22 cellular contexts compared by ENCODE assay signal in genomic region chrX:149490100-149490499, GRCh38. TPM values are rescaled to one million over a fixed set of nuclear protein-coding genes. Genes with fewer than 3 reads are reported as not detected.
DNase-seq lines count a peak whose midpoint lies in the region; ATAC-seq, FAIRE-seq and TF ChIP-seq lines count a peak whose summit lies in the region.
"Had no signal": no experiment of that assay in that cellular context is flagged by ENCODE, and none has a peak within 500 bp of the region (broad histone marks: within the 10 kb centered on the region; RNA-seq: fewer than 3 reads in every experiment).

No MANE protein-coding gene starts in this region.

- H3K27ac ChIP-seq in tibial artery, result no peak overlapping the region
- H3K27ac ChIP-seq: BLaER1, KMS-11, RWPE1 had no signal

- H3K4me1 Mint-ChIP-seq in natural killer cell, result peaks cover 19 to 24% of the 10 kb centered on the region in 2 donors
- H3K4me1 Mint-ChIP-seq in natural killer cell treated with Interleukin-12 subunit alpha and Interleukin-12 subunit beta and Interleukin-15 and Interleukin-18, amount 100 ng/mL, for 72 hours (ENCODE audit: low read depth in 2 of 2), result peaks cover 16 to 19% of the 10 kb centered on the region in 2 donors

- no peaks in the 10 kb centered on the region for H3K27me3 Mint-ChIP-seq in natural killer cell (ENCODE audit: low read depth in 2 of 2)
- peaks cover 0 to 4% of the 10 kb centered on the region in 2 donors for H3K27me3 Mint-ChIP-seq in natural killer cell treated with Interleukin-12 subunit alpha and Interleukin-12 subunit beta and Interleukin-15 and Interleukin-18, amount 100 ng/mL, for 72 hours

- H3K27me3 ChIP-seq in bronchial epithelial cell (ENCODE audit: control insufficient read depth, insufficient read depth, low read length), result no peaks in the 10 kb centered on the region
- H3K27me3 ChIP-seq in tibial artery, result no peaks in the 10 kb centered on the region
- H3K27me3 ChIP-seq: BLaER1 had no signal

- intact Hi-C loops in natural killer cell (cut with micrococcal nuclease), result no loop called here
- intact Hi-C loops in tibial artery (cut with DNase I; ENCODE audit: low total_unique reads), result no loop called here

- H3K36me3 Mint-ChIP-seq in natural killer cell, result peaks cover 8% of the 10 kb centered on the region
- H3K36me3 Mint-ChIP-seq in natural killer cell treated with Interleukin-12 subunit alpha and Interleukin-12 subunit beta and Interleukin-15 and Interleukin-18, amount 100 ng/mL, for 72 hours, result peaks cover 19% of the 10 kb centered on the region

- ATAC-seq in natural killer cell, result no peak
- ATAC-seq in natural killer cell treated with Interleukin-12 subunit alpha and Interleukin-12 subunit beta and Interleukin-15 and Interleukin-18, amount 100 ng/mL, for 72 hours, result no peak
- ATAC-seq: CD8-positive, alpha-beta T cell had no signal

- H3K4me3 ChIP-seq in bronchial epithelial cell (ENCODE audit: low read depth, low read length), result no peak overlapping the region
- H3K4me3 ChIP-seq in fibroblast of the aortic adventitia (ENCODE audit: low read depth, low read length), result no peak overlapping the region
- H3K4me3 ChIP-seq in tibial artery, result no peak overlapping the region
- H3K4me3 ChIP-seq: BLaER1 had no signal

- no peaks in the 10 kb centered on the region for H3K9me3 ChIP-seq in tibial artery
- H3K9me3 ChIP-seq: BLaER1 had no signal

- no peaks in the 10 kb centered on the region for H3K4me1 ChIP-seq in tibial artery

- H3K36me3 ChIP-seq in bronchial epithelial cell (ENCODE audit: control insufficient read depth, insufficient read depth, low read length), result peaks cover 19% of the 10 kb centered on the region
- H3K36me3 ChIP-seq in tibial artery, result peaks cover 43 to 90% (median 83%) of the 10 kb centered on the region in 3 donors

- no peaks in the 10 kb centered on the region for H3K9me3 Mint-ChIP-seq in natural killer cell
- no peaks in the 10 kb centered on the region for H3K9me3 Mint-ChIP-seq in natural killer cell treated with Interleukin-12 subunit alpha and Interleukin-12 subunit beta and Interleukin-15 and Interleukin-18, amount 100 ng/mL, for 72 hours
- H3K9me3 Mint-ChIP-seq: CD8-positive, alpha-beta T cell had no signal

- TF ChIP-seq CTCF in natural killer cell (IDR thresholded peaks at IDR 0.05), result no peak
- no peak for TF ChIP-seq CTCF in bronchial epithelial cell (IDR thresholded peaks at IDR 0.05; ENCODE audit: insufficient read depth, low read length, severe bottlenecking)
- no peak for TF ChIP-seq CTCF in fibroblast of the aortic adventitia (IDR thresholded peaks at IDR 0.05; ENCODE audit: insufficient read depth, low read length)
- no peak for TF ChIP-seq CTCF in tibial artery (IDR thresholded peaks at IDR 0.05)

- H3K4me3 Mint-ChIP-seq in natural killer cell, result no peak overlapping the region
- H3K4me3 Mint-ChIP-seq in natural killer cell treated with Interleukin-12 subunit alpha and Interleukin-12 subunit beta and Interleukin-15 and Interleukin-18, amount 100 ng/mL, for 72 hours, result no peak overlapping the region
- H3K4me3 Mint-ChIP-seq: CD8-positive, alpha-beta T cell had no signal

- no peak for FAIRE-seq in bronchial epithelial cell (lab: Jason Lieb, UNC)
- FAIRE-seq: A204.1, GM12891, H1 had no signal

- peak overlapping the region; percentile 30 to 32 for H3K27ac Mint-ChIP-seq in natural killer cell
- peak overlapping the region in 1 of 2 donors; percentile 23 for H3K27ac Mint-ChIP-seq in natural killer cell treated with Interleukin-12 subunit alpha and Interleukin-12 subunit beta and Interleukin-15 and Interleukin-18, amount 100 ng/mL, for 72 hours
- H3K27ac Mint-ChIP-seq: CD8-positive, alpha-beta T cell had no signal

- DNase-seq in natural killer cell (no peak), bronchial epithelial cell (ENCODE audit: low read depth) (peak; percentile 22), fibroblast of the aortic adventitia (ENCODE audit: low read depth) (peak; percentile 24), tibial artery (no peak), GM19238 (ENCODE audit: insufficient read length, low spot score) (no peak), GDM1 (lab: John Stamatoyannopoulos, UW) (no peak)
- no peak for DNase-seq in natural killer cell treated with Interleukin-12 subunit alpha and Interleukin-12 subunit beta and Interleukin-15 and Interleukin-18, amount 100 ng/mL, for 72 hours (ENCODE audit: low spot score)
- DNase-seq in activated naive CD4-positive, alpha-beta T cell treated with anti-CD3 and anti-CD28 coated beads, Interleukin-2, amount 50 U/mL, for 16 hours, result no peak
- DNase-seq: CD8-positive, alpha-beta T cell; DND-41; NCI-H1092 treated with DMSO at 0.1 percent for 48 hours; NCI-H1436 treated with DMSO at 0.1 percent for 48 hours; NCI-H1930; NCI-H510A; SHP77 treated with DMSO at 0.1 percent for 48 hours had no signal

RNA-seq across cellular contexts. Expression of gene IDS, which starts 15.0 kb away (rescaled TPM):
- total RNA-seq in natural killer cell, result 100 to 1,000 TPM; 286 to 344 (median 317) TPM
- total RNA-seq in natural killer cell treated with Interleukin-12 subunit alpha and Interleukin-12 subunit beta and Interleukin-15 and Interleukin-18, amount 100 ng/mL, for 72 hours, result 100 to 1,000 TPM in 1 of 2 donors, 10 to 100 TPM in 1; 96.0 to 129 TPM
- total RNA-seq in bronchial epithelial cell, result 12.4 and 21.5 TPM in 2 replicates
- 16.8 and 63.3 TPM in 2 replicates for total RNA-seq in fibroblast of the aortic adventitia (ENCODE audit: low replicate concordance)

RNA-seq across cellular contexts. Expression of gene EOLA1, which starts 50.7 kb away (rescaled TPM):
- total RNA-seq in natural killer cell (10 to 100 TPM; 26.4 to 37.6 (median 36.7) TPM), bronchial epithelial cell (19.5 and 20.1 TPM in 2 replicates), fibroblast of the aortic adventitia (ENCODE audit: low replicate concordance) (11.1 and 19.4 TPM in 2 replicates)
- 10 to 100 TPM; 32.1 to 35.0 TPM for total RNA-seq in natural killer cell treated with Interleukin-12 subunit alpha and Interleukin-12 subunit beta and Interleukin-15 and Interleukin-18, amount 100 ng/mL, for 72 hours

RNA-seq across cellular contexts. Expression of gene HSFX3, which starts 59.6 kb away (rescaled TPM):
- total RNA-seq in natural killer cell, result not detected
- not detected for total RNA-seq in natural killer cell treated with Interleukin-12 subunit alpha and Interleukin-12 subunit beta and Interleukin-15 and Interleukin-18, amount 100 ng/mL, for 72 hours
- total RNA-seq in bronchial epithelial cell, result not detected in 2 replicates
- not detected in 2 replicates for total RNA-seq in fibroblast of the aortic adventitia (ENCODE audit: low replicate concordance)
- total RNA-seq: CD8-positive, alpha-beta T cell; H1; HT1080 had no signal

Comparison
In these comparisons a context has a peak if more than half of its experiments do, and no peak if none do; other contexts are left out.
1. DNase-seq: peak in bronchial epithelial cell (single experiment) and fibroblast of the aortic adventitia (single experiment); none in natural killer cell (single experiment), natural killer cell treated with Interleukin-12 subunit alpha and Interleukin-12 subunit beta and Interleukin-15 and Interleukin-18, amount 100 ng/mL, for 72 hours (single experiment), tibial artery (0 of 2), activated naive CD4-positive, alpha-beta T cell treated with anti-CD3 and anti-CD28 coated beads, Interleukin-2, amount 50 U/mL, for 16 hours (single experiment), GM19238 (single experiment) and GDM1 (single experiment).